18 cellular contexts compared by ENCODE assay signal in the genomic region with DNA sequence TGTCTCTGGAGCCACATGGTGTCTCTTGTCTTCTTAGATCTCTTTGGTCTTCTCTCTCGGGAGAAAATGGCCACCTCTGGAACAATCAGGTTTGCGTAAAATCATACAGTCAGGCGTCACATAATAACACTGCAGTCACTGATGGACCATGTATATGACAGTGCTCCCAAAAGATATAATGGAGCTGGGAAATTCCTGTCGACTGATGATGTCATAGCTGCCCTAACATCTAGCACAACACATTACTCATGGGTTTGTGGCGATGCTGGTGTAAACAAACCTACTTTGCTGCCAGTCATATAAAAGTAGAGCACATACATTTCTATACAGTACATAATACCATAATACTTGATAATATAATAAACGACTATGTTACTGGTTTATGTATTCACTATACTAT. TPM values are rescaled to one million over a fixed set of nuclear protein-coding genes. Genes with fewer than 3 reads are reported as not detected.
DNase-seq lines count a peak whose midpoint lies in the region; ATAC-seq, FAIRE-seq and TF ChIP-seq lines count a peak whose summit lies in the region.
"Had no signal": no experiment of that assay in that cellular context is flagged by ENCODE, and none has a peak within 500 bp of the region (broad histone marks: within the 10 kb centered on the region; RNA-seq: fewer than 3 reads in every experiment).

No MANE protein-coding gene starts in this region.

- peaks cover 17% of the 10 kb centered on the region for H3K4me1 ChIP-seq in IMR-90 (ENCODE audit: control insufficient read depth, insufficient read depth, low read length)
- H3K4me1 ChIP-seq in astrocyte (ENCODE audit: insufficient read depth, low read length): peaks cover 35% of the 10 kb centered on the region
- H3K4me1 ChIP-seq in hepatocyte (ENCODE audit: insufficient read depth): peaks cover 10% of the 10 kb centered on the region
- H3K4me1 ChIP-seq: Peyer's patch had no signal

- peak; percentile 62 for FAIRE-seq in astrocyte (lab: Jason Lieb, UNC)
- FAIRE-seq: keratinocyte had no signal

- H2BK120ac ChIP-seq in IMR-90 (ENCODE audit: low read depth, low read length): peak overlapping the region; percentile 63; the same call in 1 of the 2 replicates

- H3K27me3 ChIP-seq in AG04450 (ENCODE audit: control insufficient read depth, insufficient read depth, low read length): no peaks in the 10 kb centered on the region
- H3K27me3 ChIP-seq in IMR-90 (ENCODE audit: control insufficient read depth, insufficient read depth, low read length): no peaks in the 10 kb centered on the region
- H3K27me3 ChIP-seq in astrocyte (ENCODE audit: insufficient read depth, low read length): no peaks in the 10 kb centered on the region
- no peaks in the 10 kb centered on the region for H3K27me3 ChIP-seq in hepatocyte
- H3K27me3 ChIP-seq: Peyer's patch had no signal

- no peak overlapping the region for H3K27ac Mint-ChIP-seq in astrocyte (ENCODE audit: unreplicated experiment)
- H3K27ac Mint-ChIP-seq in CD14-positive monocyte: no peak overlapping the region
- H3K27ac Mint-ChIP-seq: activated CD8-positive, alpha-beta T cell treated with anti-CD3 and anti-CD28 coated beads, Interleukin-2, amount 10 ng/mL, durations not matched to agents 7 days and 5 days; activated naive CD4-positive, alpha-beta T cell treated with anti-CD3 and anti-CD28 coated beads for 36 hours; stimulated activated naive B cell treated with anti-CD40 and anti-IgM and Interleukin-4, amounts not matched to agents 10 μg/mL and 1 μg/mL and 100 μg/mL, for 72 hours had no signal

- peaks cover 21% of the 10 kb centered on the region for H3K9me1 ChIP-seq in IMR-90 (ENCODE audit: insufficient read depth, low read length)

- H3K4me2 ChIP-seq in IMR-90 (ENCODE audit: low read depth, low read length): peak overlapping the region; percentile 52; the same call in 1 of the 2 replicates
- no peak overlapping the region for H3K4me2 ChIP-seq in astrocyte (ENCODE audit: low read length)
- H3K4me2 ChIP-seq in hepatocyte: no peak overlapping the region

- in situ Hi-C loops in IMR-90 (cut with MboI; ENCODE audit: low sequenced_read_pairs): no loop called here

- H3K4me3 ChIP-seq in AG04450 (ENCODE audit: low read depth, low read length) (no peak overlapping the region), IMR-90 (ENCODE audit: insufficient read depth, low read depth, low read length) (no peak overlapping the region), astrocyte (ENCODE audit: insufficient read depth, low read depth, low read length) (no peak overlapping the region), foreskin fibroblast (ENCODE audit: low read depth in 1 of 2, low read length in 2 of 2) (no peak overlapping the region), hepatocyte (no peak overlapping the region)
- H3K4me3 ChIP-seq: Peyer's patch had no signal

- H4K20me1 ChIP-seq in IMR-90 (ENCODE audit: insufficient read depth, low read length) (no peaks in the 10 kb centered on the region), astrocyte (ENCODE audit: insufficient read depth, low read length) (no peaks in the 10 kb centered on the region), hepatocyte (ENCODE audit: insufficient read depth, poor library complexity, severe bottlenecking) (no peaks in the 10 kb centered on the region)

- no peak overlapping the region for H3K14ac ChIP-seq in IMR-90 (replicated peaks; ENCODE audit: low read depth, low read length)

- H2BK5ac ChIP-seq in IMR-90 (ENCODE audit: low read depth, low read length, poor library complexity, severe bottlenecking): peak overlapping the region; percentile 48

- H3K36me3 Mint-ChIP-seq in astrocyte (ENCODE audit: low read depth, unreplicated experiment): no peaks in the 10 kb centered on the region
- no peaks in the 10 kb centered on the region for H3K36me3 Mint-ChIP-seq in CD14-positive monocyte
- H3K36me3 Mint-ChIP-seq: stimulated activated naive B cell treated with anti-CD40 and anti-IgM and Interleukin-4, amounts not matched to agents 10 μg/mL and 1 μg/mL and 100 μg/mL, for 72 hours had no signal

- H2AFZ ChIP-seq in IMR-90 (replicated peaks; ENCODE audit: low read length, poor library complexity) (no peak overlapping the region), astrocyte (ENCODE audit: low read depth, low read length) (no peak overlapping the region), hepatocyte (no peak overlapping the region)

- no TSS peak for BruUV-seq in IMR-90 (replicated peaks; lab: Mats Ljungman, UMichigan)

- H3K36me3 ChIP-seq in IMR-90 (ENCODE audit: control insufficient read depth, insufficient read depth, low read length) (no peaks in the 10 kb centered on the region), astrocyte (ENCODE audit: insufficient read depth, low read length) (no peaks in the 10 kb centered on the region), hepatocyte (replicated peaks; ENCODE audit: insufficient read depth, low read depth) (no peaks in the 10 kb centered on the region)
- H3K36me3 ChIP-seq: Peyer's patch had no signal

- no peak overlapping the region for H3K27ac ChIP-seq in AG04450 (ENCODE audit: low read depth, low read length)
- H3K27ac ChIP-seq in IMR-90 (ENCODE audit: insufficient read depth, low read length): no peak overlapping the region
- peak overlapping the region; percentile 42 for H3K27ac ChIP-seq in astrocyte (ENCODE audit: low read depth, low read length)
- H3K27ac ChIP-seq in hepatocyte: no peak overlapping the region
- H3K27ac ChIP-seq: Peyer's patch had no signal

- H3K4ac ChIP-seq in IMR-90 (ENCODE audit: low read depth, low read length): peak overlapping the region; percentile 16; the same call in 1 of the 2 replicates

- H3K23ac ChIP-seq in IMR-90 (ENCODE audit: low read depth, low read length): no peak overlapping the region

- peak overlapping the region; percentile 66; the same call in 1 of the 2 replicates for H3K18ac ChIP-seq in IMR-90 (ENCODE audit: low read depth, low read length)

- intact Hi-C loops in IMR-90 (cut with micrococcal nuclease) (no loop called here), CD14-positive monocyte (cut with micrococcal nuclease) (no loop called here)

- 0% methylated on average over 1 of the region's 6 CpGs; no CpG with 5 or more reads in 1 of the 2 experiments for WGBS in IMR-90 (ENCODE audit: extremely low coverage in 2 of 2, insufficient read length in 1 of 2), 2 experiments
- 49% methylated on average over 6 of the region's 6 CpGs for WGBS in hepatocyte (ENCODE audit: low lambda C conversion rate, missing lambda C conversion rate)

- CTCF ChIA-PET in AG04450 (lab: Charles Lee): interaction anchor here (0.6 to 1.7 kb wide), 2 partner anchors 101 to 140 kb away, joined by 3 to 4 read pairs; no protein-coding TSS in a partner anchor
- CTCF ChIA-PET in IMR-90 (lab: Yijun Ruan, JAX): interaction anchor here (1.4 to 1.5 kb wide), 2 partner anchors 10 to 40 kb away, joined by 3 to 4 read pairs; no protein-coding TSS in a partner anchor

- peak overlapping the region; percentile 97; the same call in 2 of the 3 replicates for H2BK15ac ChIP-seq in IMR-90 (ENCODE audit: low read depth, low read length)

- no peak overlapping the region for H2AK9ac ChIP-seq in IMR-90 (replicated peaks; ENCODE audit: low read depth, low read length, poor library complexity)

- H3K79me2 ChIP-seq in astrocyte (ENCODE audit: insufficient read depth, low read length) (no peaks in the 10 kb centered on the region), hepatocyte (no peaks in the 10 kb centered on the region)

- no peak overlapping the region for H3K9ac ChIP-seq in IMR-90 (ENCODE audit: low read depth, low read length)
- H3K9ac ChIP-seq in astrocyte (ENCODE audit: low read length): no peak overlapping the region

- peaks cover 13 to 31% of the 10 kb centered on the region in 2 experiments for H3K79me1 ChIP-seq in IMR-90 (ENCODE audit: low read depth in 1 of 2, low read length in 2 of 2)

- dilution Hi-C loops in IMR-90 (cut with HindIII; ENCODE audit: low sequenced_read_pairs, unreplicated experiment): no loop called here

- no peaks in the 10 kb centered on the region for H3K9me3 Mint-ChIP-seq in astrocyte (ENCODE audit: unreplicated experiment)
- H3K9me3 Mint-ChIP-seq in CD14-positive monocyte: peaks cover 0 to 12% (median 0%) of the 10 kb centered on the region in 7 donors

- H2AK5ac ChIP-seq in IMR-90 (ENCODE audit: low read depth, low read length): peak overlapping the region; percentile 68

- peak overlapping the region; percentile 68; the same call in 1 of the 2 replicates for H4K91ac ChIP-seq in IMR-90 (ENCODE audit: insufficient read depth, low read depth, low read length)

- ATAC-seq in IMR-90 (ENCODE audit: low read depth): peak; percentile 55
- ATAC-seq: activated CD8-positive, alpha-beta T cell treated with anti-CD3 and anti-CD28 coated beads, Interleukin-2, amount 10 ng/mL, durations not matched to agents 7 days and 5 days; stimulated activated naive B cell treated with anti-CD40 and anti-IgM and Interleukin-4, amounts not matched to agents 10 μg/mL and 1 μg/mL and 100 μg/mL, for 72 hours had no signal

- peak overlapping the region; percentile 39; the same call in 1 of the 2 replicates for H4K5ac ChIP-seq in IMR-90 (ENCODE audit: low read depth, low read length)

- H3K27me3 Mint-ChIP-seq in astrocyte (ENCODE audit: low read depth, unreplicated experiment): no peaks in the 10 kb centered on the region
- peaks cover 0 to 3% (median 1%) of the 10 kb centered on the region in 3 donors for H3K27me3 Mint-ChIP-seq in CD14-positive monocyte (ENCODE audit: low read depth in 3 of 3)

- peak overlapping the region; percentile 4 to 59; a peak in 2 of 4 replicates for H4K8ac ChIP-seq in IMR-90 (ENCODE audit: low read depth in 2 of 2, low read length in 2 of 2)

- no peak for TF ChIP-seq RAD21 in IMR-90 (IDR thresholded peaks at IDR 0.05; ENCODE audit: low read length)

- no peaks in the 10 kb centered on the region; the same call in 1 of the 2 replicates for H3K9me3 ChIP-seq in AG04450 (ENCODE audit: control insufficient read depth, insufficient read depth, low read length)
- H3K9me3 ChIP-seq in IMR-90 (ENCODE audit: control insufficient read depth, insufficient read depth, low read length): no peaks in the 10 kb centered on the region
- no peaks in the 10 kb centered on the region for H3K9me3 ChIP-seq in astrocyte (ENCODE audit: insufficient read depth, low read depth, low read length)
- H3K9me3 ChIP-seq in hepatocyte (ENCODE audit: low read depth): no peaks in the 10 kb centered on the region

- H3K56ac ChIP-seq in IMR-90 (ENCODE audit: extremely low read depth, insufficient read depth, low read length): no peak overlapping the region; the same call in 1 of the 2 replicates

- DNase-seq in AG04450 (ENCODE audit: low read depth, low spot score) (peak; percentile 38), IMR-90 (peak; percentile 93), astrocyte (ENCODE audit: low read depth) (peak; percentile 86), foreskin fibroblast (peak; percentile 74 to 78), hippocampal formation (lab: John Stamatoyannopoulos, UW) (no peak), hepatocyte (ENCODE audit: low spot score) (no peak), CD14-positive monocyte (ENCODE audit: low spot score) (no peak)
- DNase-seq in stimulated activated CD8-positive, alpha-beta memory T cell treated with anti-CD3 and anti-CD28 coated beads, Interleukin-4, amount 100 ng/mL, for 48 hours: no peak
- DNase-seq: activated CD8-positive, alpha-beta T cell treated with anti-CD3 and anti-CD28 coated beads, Interleukin-2, amount 10 ng/mL, durations not matched to agents 7 days and 5 days; activated naive CD4-positive, alpha-beta T cell treated with anti-CD3 and anti-CD28 coated beads for 36 hours; AML-193; GOT3; NCI-H1092 treated with DMSO at 0.1 percent for 48 hours; NCI-H510A; Peyer's patch; stimulated activated CD4-positive, alpha-beta T cell treated with anti-CD3 and anti-CD28 coated beads, Interleukin-4, amount 100 ng/mL, for 1 hour; stimulated activated naive B cell treated with anti-CD40 and anti-IgM and Interleukin-4, amounts not matched to agents 10 μg/mL and 1 μg/mL and 100 μg/mL, for 72 hours had no signal

- TF ChIP-seq POLR2A in IMR-90 (IDR thresholded peaks at IDR 0.05; ENCODE audit: low read depth, low read length): no peak

- TF ChIP-seq CTCF in AG04450 (IDR thresholded peaks at IDR 0.05; ENCODE audit: low read depth, low read length): no peak
- TF ChIP-seq CTCF in IMR-90 (conservative IDR thresholded peaks at IDR 0.05; ENCODE audit: low read depth, low read length): no peak
- no peak for TF ChIP-seq CTCF in astrocyte (IDR thresholded peaks at IDR 0.05; ENCODE audit: insufficient read depth, low read depth, low read length)
- no peak for TF ChIP-seq CTCF in foreskin fibroblast (IDR thresholded peaks at IDR 0.05; ENCODE audit: low read depth, low read length)
- no peak for TF ChIP-seq CTCF in hepatocyte (IDR thresholded peaks at IDR 0.05; ENCODE audit: poor library complexity)
- no peak for TF ChIP-seq CTCF in CD14-positive monocyte (IDR thresholded peaks at IDR 0.05)

- H2BK20ac ChIP-seq in IMR-90 (ENCODE audit: low read depth, low read length): peak overlapping the region; percentile 34; the same call in 1 of the 2 replicates

- POLR2A ChIA-PET in AG04450 (lab: Yijun Ruan, JAX): interaction anchor here (0.6 to 1.8 kb wide), 5 partner anchors 14 to 138 kb away, joined by 3 to 6 read pairs (median 4); no protein-coding TSS in a partner anchor
- POLR2A ChIA-PET in IMR-90 (lab: Charles Lee; ENCODE audit: unreplicated experiment): no interaction called here

- H3K4me3 Mint-ChIP-seq in astrocyte (ENCODE audit: unreplicated experiment) (no peak overlapping the region), CD14-positive monocyte (no peak overlapping the region)
- H3K4me3 Mint-ChIP-seq: activated CD8-positive, alpha-beta T cell treated with anti-CD3 and anti-CD28 coated beads, Interleukin-2, amount 10 ng/mL, durations not matched to agents 7 days and 5 days; activated naive CD4-positive, alpha-beta T cell treated with anti-CD3 and anti-CD28 coated beads for 36 hours; stimulated activated naive B cell treated with anti-CD40 and anti-IgM and Interleukin-4, amounts not matched to agents 10 μg/mL and 1 μg/mL and 100 μg/mL, for 72 hours had no signal

- peaks cover 29% of the 10 kb centered on the region for H3K4me1 Mint-ChIP-seq in astrocyte (ENCODE audit: low read depth, unreplicated experiment)
- no peaks in the 10 kb centered on the region for H3K4me1 Mint-ChIP-seq in CD14-positive monocyte

- H3K9me2 ChIP-seq in hepatocyte (replicated peaks; ENCODE audit: insufficient read depth): no peaks in the 10 kb centered on the region

RNA-seq across cellular contexts. Expression of a gene that starts 30.1 kb away (rescaled TPM):
- polyA plus RNA-seq in AG04450 (2011; rRNA removed): 162 and 211 TPM in 2 replicates
- 438 and 587 TPM in 2 replicates for polyA minus RNA-seq in AG04450 (2011; rRNA and poly(A)+ RNA removed)
- 267 and 361 TPM in 2 replicates for total RNA-seq in IMR-90 (2012; rRNA removed)
- polyA plus RNA-seq in IMR-90 (2012; rRNA removed): 191 and 221 TPM in 2 replicates
- polyA plus RNA-seq in IMR-90 (2012; cell fraction: cytosol; rRNA removed): 68.3 and 80.0 TPM in 2 replicates
- 60.2 and 146 TPM in 2 replicates for polyA plus RNA-seq in IMR-90 (2012; cell fraction: nucleus; rRNA removed; ENCODE audit: low replicate concordance)
- total RNA-seq in astrocyte: 307 and 315 TPM in 2 replicates
- 44.8 and 49.6 TPM in 2 replicates for total RNA-seq in hepatocyte
- 31.3 and 42.2 TPM in 2 replicates for polyA plus RNA-seq in hepatocyte
- not detected for polyA plus RNA-seq in CD14-positive monocyte
- total RNA-seq: activated CD8-positive, alpha-beta T cell treated with anti-CD3 and anti-CD28 coated beads, Interleukin-2, amount 10 ng/mL, durations not matched to agents 7 days and 5 days had no signal

Comparison
In these comparisons a context has a peak if more than half of its experiments do, and no peak if none do; other contexts are left out.
1. DNase-seq: peak in AG04450 (single experiment), IMR-90 (single experiment), astrocyte (single experiment) and foreskin fibroblast (2 of 2); none in stimulated activated CD8-positive, alpha-beta memory T cell treated with anti-CD3 and anti-CD28 coated beads, Interleukin-4, amount 100 ng/mL, for 48 hours (single experiment), hippocampal formation (0 of 2), hepatocyte (single experiment) and CD14-positive monocyte (single experiment).
2. RNA of a gene that starts 30.1 kb away (polyA plus RNA-seq): 60.2 to 221 TPM in IMR-90, 162 to 211 TPM in AG04450 and 31.3 to 42.2 TPM in hepatocyte; not detected in CD14-positive monocyte; every median in the first group is over 10 times any median in the second.